8 cellular contexts compared by ENCODE assay signal in the genomic region with DNA sequence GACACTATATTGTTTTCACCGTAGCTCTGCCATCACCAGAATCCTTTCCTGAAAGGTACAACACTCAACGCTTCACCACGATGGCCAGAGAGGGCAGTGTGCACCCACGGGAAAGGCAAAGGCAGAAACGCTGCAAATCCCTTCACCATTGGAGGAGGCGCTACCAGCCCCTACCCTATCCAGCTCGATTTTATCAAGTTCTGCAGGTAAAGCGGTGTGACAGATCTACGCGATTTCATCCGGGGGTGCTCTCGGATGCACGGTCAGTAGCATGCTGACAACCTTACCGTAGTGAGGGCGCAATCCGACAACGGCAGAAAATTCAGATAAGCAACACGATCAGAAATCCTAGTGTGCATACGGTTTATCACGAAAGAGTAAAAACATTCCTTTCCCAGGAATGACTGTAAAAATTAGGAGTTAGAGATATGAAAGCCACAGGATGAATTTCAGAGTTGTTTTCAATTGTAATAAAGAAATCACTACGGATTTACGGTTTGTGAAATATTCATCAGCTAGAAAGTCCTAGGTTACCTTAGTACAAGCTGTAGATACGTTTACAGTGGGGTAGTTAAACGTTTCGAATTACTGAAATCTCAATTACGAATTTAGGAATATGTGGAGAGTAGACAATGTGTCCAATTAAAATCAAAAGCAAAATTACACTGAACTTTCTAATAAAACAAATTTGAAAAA. TPM values are rescaled to one million over a fixed set of nuclear protein-coding genes. Genes with fewer than 3 reads are reported as not detected.
DNase-seq lines count a peak whose midpoint lies in the region; ATAC-seq and TF ChIP-seq lines count a peak whose summit lies in the region.

No MANE protein-coding gene starts in this region.

- H3K4me3 ChIP-seq in PC-9 (peak overlapping the region; percentile 75), esophagus squamous epithelium (peak overlapping the region; percentile 55 to 71 (median 58))

- H4K20me1 ChIP-seq in PC-9 (ENCODE audit: insufficient read depth), result no peaks in the 10 kb centered on the region

- no peaks in the 10 kb centered on the region for H3K9me2 ChIP-seq in PC-9 (ENCODE audit: insufficient read depth)

- POLR2A ChIA-PET in PC-9 (lab: Charles Lee; ENCODE audit: unreplicated experiment), result interaction anchor here (0.5 to 1.0 kb wide), 3 partner anchors 452 to 1481 kb away, joined by 3 to 5 read pairs (median 4); a partner anchor contains a TSS
- POLR2A ChIA-PET in naive thymus-derived CD8-positive, alpha-beta T cell (lab: Charles Lee), result no interaction called here

- intact Hi-C loops in PC-9 (cut with micrococcal nuclease; ENCODE audit: unreplicated experiment), result loop anchor here (1.0 to 5.0 kb wide), 7 partner anchors 105 to 1481 kb away; a partner anchor contains a TSS
- intact Hi-C loops in esophagus squamous epithelium (cut with DNase I), result loop anchor here (5.0 kb wide), 1 partner anchor 1020 kb away; no protein-coding TSS in a partner anchor

- TF ChIP-seq POLR2A in esophagus squamous epithelium (IDR thresholded peaks at IDR 0.05), result peak in 1 of 4 donors; percentile 33

- H3K9me3 Mint-ChIP-seq in IgD-negative memory B cell, result no peaks in the 10 kb centered on the region
- H3K9me3 Mint-ChIP-seq in activated T-cell treated with anti-CD3 and anti-CD28 coated beads, Interleukin-2, amount 50 U/mL, for 4 hours, result no peaks in the 10 kb centered on the region
- peaks cover 0 to 3% (median 0%) of the 10 kb centered on the region in 9 donors for H3K9me3 Mint-ChIP-seq in naive thymus-derived CD8-positive, alpha-beta T cell
- H3K9me3 Mint-ChIP-seq in stimulated activated naive B cell treated with anti-CD40 and anti-IgM and Interleukin-4, amounts not matched to agents 10 μg/mL and 1 μg/mL and 100 μg/mL, for 72 hours, result no peaks in the 10 kb centered on the region

- H3K27ac ChIP-seq in PC-9 (peak overlapping the region; percentile 17; the same call in 1 of the 2 replicates), esophagus squamous epithelium (no peak overlapping the region)

- CTCF ChIA-PET in PC-9 (lab: Charles Lee), result interaction anchor here (0.6 to 2.1 kb wide), 7 partner anchors 308 to 1481 kb away, joined by 3 to 11 read pairs (median 4); no protein-coding TSS in a partner anchor

- peaks cover 25% of the 10 kb centered on the region for H3K4me1 ChIP-seq in PC-9 (replicated peaks; ENCODE audit: insufficient read depth)
- H3K4me1 ChIP-seq in esophagus squamous epithelium, result peaks cover 8 to 48% (median 21%) of the 10 kb centered on the region in 3 donors

- 2% methylated on average over 24 to 26 of the region's 26 CpGs for WGBS in esophagus squamous epithelium, 2 donors

- peak; percentile 60 for ATAC-seq in GM21529 (IDR thresholded peaks at IDR 0.05; ENCODE audit: unreplicated experiment)
- ATAC-seq in activated T-cell treated with anti-CD3 and anti-CD28 coated beads, Interleukin-2, amount 50 U/mL, for 4 hours, result peak; percentile 53 to 61
- ATAC-seq in naive thymus-derived CD8-positive, alpha-beta T cell, result peak; percentile 81 to 85
- ATAC-seq in stimulated activated naive B cell treated with anti-CD40 and anti-IgM and Interleukin-4, amounts not matched to agents 10 μg/mL and 1 μg/mL and 100 μg/mL, for 72 hours (replicated peaks), result peak; percentile 73 to 77

- peak overlapping the region; percentile 24 to 47 (median 34) for H3K27ac Mint-ChIP-seq in IgD-negative memory B cell
- no peak overlapping the region for H3K27ac Mint-ChIP-seq in naive thymus-derived CD8-positive, alpha-beta T cell
- peak overlapping the region; percentile 83 for H3K27ac Mint-ChIP-seq in stimulated activated naive B cell treated with anti-CD40 and anti-IgM and Interleukin-4, amounts not matched to agents 10 μg/mL and 1 μg/mL and 100 μg/mL, for 72 hours

- peaks cover 14% of the 10 kb centered on the region; the same call in 1 of the 2 replicates for H3F3A ChIP-seq in PC-9 (ENCODE audit: insufficient read depth, low read depth)

- peak; percentile 64 for DNase-seq in DMS79 treated with DMSO at 0.1 percent for 48 hours (lab: John Stamatoyannopoulos, UW)
- DNase-seq in PC-9, result peak; percentile 83 to 86
- DNase-seq in activated T-cell treated with anti-CD3 and anti-CD28 coated beads, Interleukin-2, amount 50 U/mL, for 4 hours, result peak; percentile 71
- peak; percentile 25 for DNase-seq in esophagus squamous epithelium (lab: John Stamatoyannopoulos, UW)
- DNase-seq in naive thymus-derived CD8-positive, alpha-beta T cell, result peak; percentile 51 to 86 (median 72)
- peak; percentile 73 for DNase-seq in stimulated activated naive B cell treated with anti-CD40 and anti-IgM and Interleukin-4, amounts not matched to agents 10 μg/mL and 1 μg/mL and 100 μg/mL, for 72 hours

- H3K36me3 Mint-ChIP-seq in IgD-negative memory B cell, result no peaks in the 10 kb centered on the region
- H3K36me3 Mint-ChIP-seq in activated T-cell treated with anti-CD3 and anti-CD28 coated beads, Interleukin-2, amount 50 U/mL, for 4 hours (ENCODE audit: insufficient read depth), result no peaks in the 10 kb centered on the region
- peaks cover 0 to 5% (median 0%) of the 10 kb centered on the region in 3 donors for H3K36me3 Mint-ChIP-seq in naive thymus-derived CD8-positive, alpha-beta T cell
- no peaks in the 10 kb centered on the region for H3K36me3 Mint-ChIP-seq in stimulated activated naive B cell treated with anti-CD40 and anti-IgM and Interleukin-4, amounts not matched to agents 10 μg/mL and 1 μg/mL and 100 μg/mL, for 72 hours

- H3K9me3 ChIP-seq in PC-9 (ENCODE audit: insufficient read depth, low read depth), result no peaks in the 10 kb centered on the region
- no peaks in the 10 kb centered on the region for H3K9me3 ChIP-seq in esophagus squamous epithelium

- no peaks in the 10 kb centered on the region for H3K27me3 ChIP-seq in PC-9 (ENCODE audit: insufficient read depth, low read depth)
- peaks cover 0 to 48% (median 0%) of the 10 kb centered on the region in 4 donors for H3K27me3 ChIP-seq in esophagus squamous epithelium

- peak; percentile 90 for TF ChIP-seq CTCF in PC-9 (conservative IDR thresholded peaks at IDR 0.05)
- peak; percentile 55 to 89 (median 81) for TF ChIP-seq CTCF in esophagus squamous epithelium (IDR thresholded peaks at IDR 0.05)

- H3K4me1 Mint-ChIP-seq in IgD-negative memory B cell, result peaks cover 6 to 24% (median 17%) of the 10 kb centered on the region in 3 donors
- peaks cover 26% of the 10 kb centered on the region for H3K4me1 Mint-ChIP-seq in activated T-cell treated with anti-CD3 and anti-CD28 coated beads, Interleukin-2, amount 50 U/mL, for 4 hours (ENCODE audit: low read depth)
- H3K4me1 Mint-ChIP-seq in naive thymus-derived CD8-positive, alpha-beta T cell, result peaks cover 8 to 21% (median 15%) of the 10 kb centered on the region in 4 donors
- H3K4me1 Mint-ChIP-seq in stimulated activated naive B cell treated with anti-CD40 and anti-IgM and Interleukin-4, amounts not matched to agents 10 μg/mL and 1 μg/mL and 100 μg/mL, for 72 hours, result peaks cover 14 to 30% of the 10 kb centered on the region in 2 donors

- peaks cover 57% of the 10 kb centered on the region for H3K79me2 ChIP-seq in PC-9 (ENCODE audit: low read depth)

- H3K36me3 ChIP-seq in PC-9 (ENCODE audit: low read depth) (no peaks in the 10 kb centered on the region), esophagus squamous epithelium (no peaks in the 10 kb centered on the region)

- peak overlapping the region; percentile 92 for H3K4me2 ChIP-seq in PC-9

- TSS peak; percentile 33 for BruUV-seq in PC-9 (replicated peaks; lab: Mats Ljungman, UMichigan)

- H3K27me3 Mint-ChIP-seq in IgD-negative memory B cell, result no peaks in the 10 kb centered on the region
- H3K27me3 Mint-ChIP-seq in activated T-cell treated with anti-CD3 and anti-CD28 coated beads, Interleukin-2, amount 50 U/mL, for 4 hours (ENCODE audit: low read depth), result peaks cover 29% of the 10 kb centered on the region
- peaks cover 15 to 34% (median 27%) of the 10 kb centered on the region in 5 donors for H3K27me3 Mint-ChIP-seq in naive thymus-derived CD8-positive, alpha-beta T cell
- H3K27me3 Mint-ChIP-seq in stimulated activated naive B cell treated with anti-CD40 and anti-IgM and Interleukin-4, amounts not matched to agents 10 μg/mL and 1 μg/mL and 100 μg/mL, for 72 hours, result peaks cover 14 to 19% of the 10 kb centered on the region in 2 donors

- H2AFZ ChIP-seq in PC-9, result peak overlapping the region; percentile 79

- peak overlapping the region; percentile 83 to 96 (median 89) for H3K4me3 Mint-ChIP-seq in IgD-negative memory B cell
- peak overlapping the region; percentile 88 for H3K4me3 Mint-ChIP-seq in activated T-cell treated with anti-CD3 and anti-CD28 coated beads, Interleukin-2, amount 50 U/mL, for 4 hours
- H3K4me3 Mint-ChIP-seq in naive thymus-derived CD8-positive, alpha-beta T cell, result peak overlapping the region; percentile 68 to 88 (median 84)
- H3K4me3 Mint-ChIP-seq in stimulated activated naive B cell treated with anti-CD40 and anti-IgM and Interleukin-4, amounts not matched to agents 10 μg/mL and 1 μg/mL and 100 μg/mL, for 72 hours, result peak overlapping the region; percentile 92 to 93

RNA-seq across cellular contexts. Expression of a gene that starts 1.8 kb away (rescaled TPM):
- polyA plus RNA-seq in IgD-negative memory B cell, result 2.5 TPM
- total RNA-seq in PC-9 (2021) (41.2 and 54.4 TPM in 2 replicates), esophagus squamous epithelium (10 to 100 TPM in 1 of 4 donors, 1 to 10 TPM in 3; 4.1 to 16.9 (median 7.4) TPM)
- total RNA-seq in activated T-cell treated with anti-CD3 and anti-CD28 coated beads, Interleukin-2, amount 50 U/mL, for 4 hours, result 10 to 100 TPM; 22.5 to 28.5 (median 25.7) TPM
- total RNA-seq in naive thymus-derived CD8-positive, alpha-beta T cell, result under 1 TPM; 0.29 to 0.38 TPM
- polyA plus RNA-seq in naive thymus-derived CD8-positive, alpha-beta T cell, result under 1 TPM in 1 of 3 donors, not detected in 2; 0.91 TPM

Comparison
In these comparisons a context has a peak if more than half of its experiments do, and no peak if none do; other contexts are left out.
1. DNase-seq: peak in every context shown above with its lines; median percentile 84 in PC-9; 73 in stimulated activated naive B cell treated with anti-CD40 and anti-IgM and Interleukin-4, amounts not matched to agents 10 μg/mL and 1 μg/mL and 100 μg/mL, for 72 hours; 72 in naive thymus-derived CD8-positive, alpha-beta T cell; 71 in activated T-cell treated with anti-CD3 and anti-CD28 coated beads, Interleukin-2, amount 50 U/mL, for 4 hours; 64 in DMS79 treated with DMSO at 0.1 percent for 48 hours; 25 in esophagus squamous epithelium.
2. H3K27ac Mint-ChIP-seq: peak in IgD-negative memory B cell (3 of 3) and stimulated activated naive B cell treated with anti-CD40 and anti-IgM and Interleukin-4, amounts not matched to agents 10 μg/mL and 1 μg/mL and 100 μg/mL, for 72 hours (single experiment); none in naive thymus-derived CD8-positive, alpha-beta T cell (0 of 10).
3. Peak in every context shown above with its lines, with median percentiles within 50 percentile points of each other: ATAC-seq and H3K4me3 Mint-ChIP-seq.